ENCODE assay signal across 16 cellular contexts in the genomic region with DNA sequence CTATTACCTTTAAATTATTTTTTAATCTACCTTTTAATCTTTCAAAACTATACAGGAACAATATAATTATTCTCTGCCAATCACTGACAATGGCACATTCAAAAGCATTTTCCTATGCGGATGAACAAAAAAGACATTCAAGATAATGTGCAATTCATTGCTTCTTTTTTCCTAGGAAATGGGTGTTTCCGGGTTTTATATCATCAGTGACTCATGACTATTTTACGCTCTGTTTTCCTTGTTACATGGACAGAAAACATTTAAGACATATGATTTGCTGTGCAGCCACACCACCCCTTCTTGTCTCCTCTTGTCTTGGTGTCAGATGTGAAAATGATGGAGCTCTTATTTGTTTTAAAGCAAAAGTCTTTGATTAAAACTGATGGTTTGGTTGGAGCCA.
DNase-seq lines count a peak whose midpoint lies in the region; TF ChIP-seq lines count a peak whose summit lies in the region.
"Had no signal": no experiment of that assay in that cellular context is flagged by ENCODE, and none has a peak within 500 bp of the region (broad histone marks: within the 10 kb centered on the region; RNA-seq: fewer than 3 reads in every experiment).

No MANE protein-coding gene starts in this region.

- H3K4me3 Mint-ChIP-seq in activated T-cell treated with anti-CD3 and anti-CD28 coated beads, Interleukin-2, amount 50 U/mL, for 24 hours: no peak overlapping the region
- H3K4me3 Mint-ChIP-seq: B cell, IgD-negative memory B cell had no signal

- no peaks in the 10 kb centered on the region for H3K27me3 ChIP-seq in A673 (replicated peaks; ENCODE audit: insufficient read depth, low read depth, low read length, poor library complexity)

- POLR2A ChIA-PET in A673 (lab: Charles Lee; ENCODE audit: low non-redundant PET): no interaction called here
- POLR2A ChIA-PET in RWPE1 (lab: Yijun Ruan, JAX; ENCODE audit: low non-redundant PET): no interaction called here

- H3K4me1 Mint-ChIP-seq in activated T-cell treated with anti-CD3 and anti-CD28 coated beads, Interleukin-2, amount 50 U/mL, for 24 hours (ENCODE audit: low read depth): no peaks in the 10 kb centered on the region
- H3K4me1 Mint-ChIP-seq: B cell had no signal

- no peaks in the 10 kb centered on the region for H3K36me3 ChIP-seq in A673 (ENCODE audit: insufficient read depth, low read length, poor library complexity, severe bottlenecking)

- H3K27ac ChIP-seq in A673 (ENCODE audit: low read depth, low read length, poor library complexity, severe bottlenecking): no peak overlapping the region
- H3K27ac ChIP-seq in RWPE1: no peak overlapping the region

- BruUV-seq in A673 (replicated peaks; lab: Mats Ljungman, UMichigan): no TSS peak

- TF ChIP-seq CTCF in A673 (conservative IDR thresholded peaks at IDR 0.05; ENCODE audit: low read depth, low read length): no peak
- no peak for TF ChIP-seq CTCF in RWPE1 (conservative IDR thresholded peaks at IDR 0.05; ENCODE audit: low read depth)

- CTCF ChIA-PET in A673 (lab: Charles Lee) (interaction anchor here (0.6 kb wide), 1 partner anchor 76 kb away, joined by 5 read pairs; no protein-coding TSS in a partner anchor), RWPE1 (lab: Yijun Ruan, JAX) (no interaction called here)

- H3K9me3 ChIP-seq in A673 (ENCODE audit: low read depth, low read length, poor library complexity, severe bottlenecking): no peaks in the 10 kb centered on the region

- no peak overlapping the region for H3K27ac Mint-ChIP-seq in activated T-cell treated with anti-CD3 and anti-CD28 coated beads, Interleukin-2, amount 50 U/mL, for 24 hours
- H3K27ac Mint-ChIP-seq: B cell, IgD-negative memory B cell had no signal

- DNase-seq in NCI-H748 (lab: John Stamatoyannopoulos, UW; ENCODE audit: unreplicated experiment) (peak; percentile 60), NCI-H748 treated with DMSO at 0.1 percent for 48 hours (lab: John Stamatoyannopoulos, UW) (no peak), A673 (ENCODE audit: low spot score) (peak; percentile 68), RWPE1 (ENCODE audit: low spot score) (peak; percentile 3), foreskin melanocyte (peak; percentile 63), HCEC 1CT (no peak)
- DNase-seq in effector CD8-positive, alpha-beta T cell (lab: John Stamatoyannopoulos, UW): no peak
- DNase-seq in activated T-cell treated with anti-CD3 and anti-CD28 coated beads, Interleukin-2, amount 50 U/mL, for 24 hours: no peak
- DNase-seq: 8988T, GOT3, Karpas-422, NCI-H1694, NCI-H2171, NCI-H524 treated with DMSO at 0.1 percent for 48 hours had no signal

- no peak overlapping the region for H3K4me3 ChIP-seq in A673 (ENCODE audit: low read depth, low read length, poor library complexity, severe bottlenecking)

- peaks cover 47% of the 10 kb centered on the region for H3K4me1 ChIP-seq in A673 (ENCODE audit: insufficient read depth, low read length, poor library complexity, severe bottlenecking)

- no peaks in the 10 kb centered on the region for H3K36me3 Mint-ChIP-seq in activated T-cell treated with anti-CD3 and anti-CD28 coated beads, Interleukin-2, amount 50 U/mL, for 24 hours (ENCODE audit: low read depth)

- peaks cover 7% of the 10 kb centered on the region for H3K9me3 Mint-ChIP-seq in activated T-cell treated with anti-CD3 and anti-CD28 coated beads, Interleukin-2, amount 50 U/mL, for 24 hours
- H3K9me3 Mint-ChIP-seq: IgD-negative memory B cell had no signal

- intact Hi-C loops in A673 (cut with micrococcal nuclease; ENCODE audit: unreplicated experiment): loop anchor here (5.0 kb wide), 1 partner anchor 211 kb away; no protein-coding TSS in a partner anchor

- H3K27me3 Mint-ChIP-seq in activated T-cell treated with anti-CD3 and anti-CD28 coated beads, Interleukin-2, amount 50 U/mL, for 24 hours: no peaks in the 10 kb centered on the region
- H3K27me3 Mint-ChIP-seq: B cell had no signal

Comparison
In these comparisons a context has a peak if more than half of its experiments do, and no peak if none do; other contexts are left out.
1. DNase-seq: peak in NCI-H748 (single experiment), A673 (single experiment), RWPE1 (single experiment) and foreskin melanocyte (single experiment); none in NCI-H748 treated with DMSO at 0.1 percent for 48 hours (single experiment), effector CD8-positive, alpha-beta T cell (single experiment), activated T-cell treated with anti-CD3 and anti-CD28 coated beads, Interleukin-2, amount 50 U/mL, for 24 hours (single experiment) and HCEC 1CT (single experiment).